8 cellular contexts compared by ENCODE assay signal in the genomic region with DNA sequence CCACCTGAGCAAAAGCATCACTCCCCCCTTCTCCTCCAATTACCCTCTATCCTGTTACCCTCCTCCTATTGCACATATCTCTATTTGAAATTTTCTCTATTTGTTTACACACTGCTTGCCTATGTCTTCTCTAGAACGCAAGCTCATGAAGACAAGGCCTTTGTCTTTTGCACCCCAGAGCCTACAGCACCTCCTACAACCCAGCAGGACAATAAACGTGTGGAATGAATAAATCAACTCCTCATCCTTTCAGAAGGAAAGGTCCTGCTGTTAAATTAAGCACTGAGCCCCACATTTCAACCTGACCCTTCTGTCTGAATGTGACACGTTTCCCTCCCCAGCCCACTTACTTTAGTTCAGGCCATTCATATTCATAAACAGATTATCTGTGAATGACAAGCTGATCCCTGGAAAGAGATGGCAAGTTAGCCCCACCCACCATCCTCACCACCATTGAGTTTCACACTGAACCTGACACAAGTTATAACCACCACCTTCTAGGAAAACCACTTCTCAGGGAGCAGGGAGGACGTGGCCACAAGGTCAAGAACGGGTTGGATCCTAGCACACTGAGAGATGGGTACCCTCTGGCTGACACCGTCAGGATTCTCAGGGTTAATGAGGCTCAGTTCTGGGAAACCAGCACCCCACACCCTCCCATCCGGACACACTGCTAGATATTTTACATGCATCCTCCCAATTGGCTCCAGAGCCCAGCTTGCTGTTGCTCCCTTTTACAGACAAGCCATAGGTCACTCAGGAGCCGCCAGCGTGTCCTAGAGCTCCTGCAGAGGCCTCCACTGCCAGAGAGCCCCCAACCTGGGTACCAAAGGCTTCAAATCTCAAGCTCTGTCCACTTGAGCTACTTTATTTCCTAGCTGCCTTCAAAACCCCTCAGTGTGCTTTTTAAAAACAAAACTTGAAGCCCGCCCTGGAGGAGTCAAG. TPM values are rescaled to one million over a fixed set of nuclear protein-coding genes. Genes with fewer than 3 reads are reported as not detected.
DNase-seq lines count a peak whose midpoint lies in the region; ATAC-seq and TF ChIP-seq lines count a peak whose summit lies in the region.

No MANE protein-coding gene starts in this region.

- H3K36me3 Mint-ChIP-seq in brain = no peaks in the 10 kb centered on the region

- no peak for TF ChIP-seq CTCF in brain (conservative IDR thresholded peaks at IDR 0.05)

- peak; percentile 12 for DNase-seq in stimulated activated CD4-positive, alpha-beta T cell treated with anti-CD3 and anti-CD28 coated beads, Interleukin-4, amount 100 ng/mL, for 24 hours
- DNase-seq in stimulated activated CD4-positive, alpha-beta T cell treated with anti-CD3 and anti-CD28 coated beads, Interleukin-4, amount 100 ng/mL, for 1 hour = no peak
- DNase-seq in NCI-H446 treated with DMSO at 0.1 percent for 48 hours (lab: John Stamatoyannopoulos, UW) (peak; percentile 26), iPS-NIHi7 (ENCODE audit: extremely low spot score) (peak; percentile 66), NCI-H128 (lab: John Stamatoyannopoulos, UW; ENCODE audit: unreplicated experiment) (no peak)
- peak; percentile 50 for DNase-seq in stimulated activated CD8-positive, alpha-beta memory T cell treated with anti-CD3 and anti-CD28 coated beads, Interleukin-4, amount 100 ng/mL, for 48 hours

- peaks cover 59% of the 10 kb centered on the region for H3K4me1 Mint-ChIP-seq in brain

- H3K4me3 Mint-ChIP-seq in brain = peak overlapping the region; percentile 56 to 81 (median 74)

- H3K9me3 Mint-ChIP-seq in brain = no peaks in the 10 kb centered on the region

- H3K27me3 Mint-ChIP-seq in brain = no peaks in the 10 kb centered on the region

- ATAC-seq in HG03432 (IDR thresholded peaks at IDR 0.05; ENCODE audit: unreplicated experiment) = no peak

- peak overlapping the region; percentile 72 to 96 (median 91) for H3K27ac Mint-ChIP-seq in brain

RNA-seq across cellular contexts. Expression of gene PRTFDC1, which starts 0.9 kb away (rescaled TPM):
- polyA plus RNA-seq in brain (ENCODE audit: insufficient read depth, low read depth, low replicate concordance) = 30.7 TPM

Comparison
In these comparisons a context has a peak if more than half of its experiments do, and no peak if none do; other contexts are left out.
1. DNase-seq: peak in stimulated activated CD4-positive, alpha-beta T cell treated with anti-CD3 and anti-CD28 coated beads, Interleukin-4, amount 100 ng/mL, for 24 hours (single experiment), NCI-H446 treated with DMSO at 0.1 percent for 48 hours (single experiment), iPS-NIHi7 (single experiment) and stimulated activated CD8-positive, alpha-beta memory T cell treated with anti-CD3 and anti-CD28 coated beads, Interleukin-4, amount 100 ng/mL, for 48 hours (single experiment); none in stimulated activated CD4-positive, alpha-beta T cell treated with anti-CD3 and anti-CD28 coated beads, Interleukin-4, amount 100 ng/mL, for 1 hour (single experiment) and NCI-H128 (single experiment).